1 cellular context compared by ENCODE assay signal in the genomic region with DNA sequence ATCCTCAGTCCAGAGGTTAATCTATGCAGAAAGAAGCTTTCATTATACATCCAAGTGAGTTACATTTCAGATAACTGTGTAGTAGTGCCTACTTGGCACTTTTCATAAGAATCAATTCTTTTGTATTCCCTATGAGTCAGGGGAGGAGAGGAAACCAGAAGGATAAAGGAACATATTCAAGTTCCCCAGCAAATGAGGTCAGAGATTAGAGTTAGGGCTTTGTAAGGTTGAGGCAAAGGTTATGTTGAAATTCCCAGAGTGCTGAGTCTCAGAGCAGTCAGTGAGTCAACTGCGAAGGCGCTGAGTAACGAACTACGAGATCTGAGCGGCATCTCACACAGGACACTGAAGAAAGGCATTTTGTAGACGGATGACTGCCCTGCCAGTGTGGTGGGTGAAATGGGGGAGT.
TF ChIP-seq lines count a peak whose summit lies in the region.

No MANE protein-coding gene starts in this region.

TF ChIP-seq in IMR-90, 13 proteins besides CTCF, POLR2A, EP300 and RAD21 (continued from another document):
- TF ChIP-seq, protein P1, sequence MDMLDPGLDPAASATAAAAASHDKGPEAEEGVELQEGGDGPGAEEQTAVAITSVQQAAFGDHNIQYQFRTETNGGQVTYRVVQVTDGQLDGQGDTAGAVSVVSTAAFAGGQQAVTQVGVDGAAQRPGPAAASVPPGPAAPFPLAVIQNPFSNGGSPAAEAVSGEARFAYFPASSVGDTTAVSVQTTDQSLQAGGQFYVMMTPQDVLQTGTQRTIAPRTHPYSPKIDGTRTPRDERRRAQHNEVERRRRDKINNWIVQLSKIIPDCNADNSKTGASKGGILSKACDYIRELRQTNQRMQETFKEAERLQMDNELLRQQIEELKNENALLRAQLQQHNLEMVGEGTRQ (IDR thresholded peaks at IDR 0.05; ENCODE audit: low read depth, low read length), result no peak
- TF ChIP-seq NFE2L2 (IDR thresholded peaks at IDR 0.05; ENCODE audit: low read depth, low read length), result no peak
